Comparison of ENCODE assay signal across 8 cellular contexts in genomic region chr9:128656416-128657343, GRCh38. TPM values are rescaled to one million over a fixed set of nuclear protein-coding genes. Genes with fewer than 3 reads are reported as not detected.
DNase-seq lines count a peak whose midpoint lies in the region; ATAC-seq and TF ChIP-seq lines count a peak whose summit lies in the region.

Gene DYNC2I2 (minus strand): TSS chr9:128656847. CDS start chr9:128656726, 121 bp downstream.

- intact Hi-C loops in CD4-positive, alpha-beta T cell (cut with DNase I, micrococcal nuclease): loop anchor here (1.0 to 5.0 kb wide), 5 partner anchors 33 to 161 kb away; partner anchors contain the start of genes SET (in 2 of the 2), ENDOG (in 1 of the 2), PKN3 (in 1 of the 2) and ZDHHC12 (in 1 of the 2)

- H3K4me3 Mint-ChIP-seq in CD4-positive, alpha-beta T cell: peak within 1 kb of the TSS; percentile 96

- no peaks in the 10 kb centered on the region for H3K27me3 Mint-ChIP-seq in CD4-positive, alpha-beta T cell

- peak within 1 kb of the TSS; percentile 95 for H3K27ac Mint-ChIP-seq in CD4-positive, alpha-beta T cell

- TF ChIP-seq CTCF in CD4-positive, alpha-beta T cell (IDR thresholded peaks at IDR 0.05): no peak

- H3K27ac ChIP-seq in CD4-positive, alpha-beta T cell (ENCODE audit: low read depth, low read length): peak within 1 kb of the TSS; percentile 96

- ATAC-seq in CD4-positive, alpha-beta T cell (ENCODE audit: poor library complexity): peak; percentile 98
- ATAC-seq in GM19455 (IDR thresholded peaks at IDR 0.05; ENCODE audit: unreplicated experiment): peak; percentile 56

- POLR2A ChIA-PET in CD4-positive, alpha-beta T cell (lab: Charles Lee): interaction anchor here (1.1 to 1.8 kb wide), 5 partner anchors 28 to 162 kb away, joined by 3 to 15 read pairs (median 5); partner anchors contain the start of genes ENDOG, SET and ZDHHC12

- H3K36me3 Mint-ChIP-seq in CD4-positive, alpha-beta T cell (ENCODE audit: low read depth): peaks cover 3% of the 10 kb centered on the region

- peak; percentile 94 to 98 (median 96) for DNase-seq in CD4-positive, alpha-beta T cell
- DNase-seq in HPDE6-E6E7 (ENCODE audit: extremely low spot score) (peak; percentile 95), NK-92 (lab: John Stamatoyannopoulos, UW; ENCODE audit: unreplicated experiment) (peak; percentile 52), lung microvascular endothelial cell (ENCODE audit: low read depth in 2 of 2) (peak; percentile 94 to 97)
- peak; percentile 92 to 96 for DNase-seq in activated CD8-positive, alpha-beta memory T cell treated with anti-CD3 and anti-CD28 coated beads for 1 hour (ENCODE audit: extremely low read depth in 1 of 2, low read depth in 1 of 2)
- DNase-seq in effector CD8-positive, alpha-beta T cell (lab: John Stamatoyannopoulos, UW): peak; percentile 92
- peak; percentile 92 to 96 (median 95) for DNase-seq in stimulated activated CD4-positive, alpha-beta T cell treated with anti-CD3 and anti-CD28 coated beads, TNF-alpha, amount 100 ng/mL, for 4 hours (ENCODE audit: low read depth in 3 of 3)

- H3K9me3 Mint-ChIP-seq in CD4-positive, alpha-beta T cell: no peaks in the 10 kb centered on the region

- no peaks in the 10 kb centered on the region for H3K9me3 ChIP-seq in CD4-positive, alpha-beta T cell (ENCODE audit: control insufficient read depth, low read length)

- CTCF ChIA-PET in CD4-positive, alpha-beta T cell (lab: Charles Lee): interaction anchor here (0.5 to 1.1 kb wide), 2 partner anchors 8 to 20 kb away, joined by 3 read pairs; no protein-coding TSS in a partner anchor

- H3K4me1 Mint-ChIP-seq in CD4-positive, alpha-beta T cell (ENCODE audit: low read depth): peaks cover 8% of the 10 kb centered on the region

- H3K27me3 ChIP-seq in CD4-positive, alpha-beta T cell (ENCODE audit: control insufficient read depth, insufficient read depth, low read length): no peaks in the 10 kb centered on the region

RNA-seq across cellular contexts. Expression of gene DYNC2I2, which starts in this region (rescaled TPM):
- 1 to 10 TPM; 2.2 to 3.2 TPM for total RNA-seq in CD4-positive, alpha-beta T cell
- 36.3 and 43.6 TPM in 2 replicates for total RNA-seq in lung microvascular endothelial cell

Comparison
In these comparisons a context has a peak if more than half of its experiments do, and no peak if none do; other contexts are left out.
1. Peak in every context shown above with its lines: DNase-seq, ATAC-seq and H3K27ac ChIP-seq.